Comparison of ENCODE assay signal across 1 cellular context in the genomic region with DNA sequence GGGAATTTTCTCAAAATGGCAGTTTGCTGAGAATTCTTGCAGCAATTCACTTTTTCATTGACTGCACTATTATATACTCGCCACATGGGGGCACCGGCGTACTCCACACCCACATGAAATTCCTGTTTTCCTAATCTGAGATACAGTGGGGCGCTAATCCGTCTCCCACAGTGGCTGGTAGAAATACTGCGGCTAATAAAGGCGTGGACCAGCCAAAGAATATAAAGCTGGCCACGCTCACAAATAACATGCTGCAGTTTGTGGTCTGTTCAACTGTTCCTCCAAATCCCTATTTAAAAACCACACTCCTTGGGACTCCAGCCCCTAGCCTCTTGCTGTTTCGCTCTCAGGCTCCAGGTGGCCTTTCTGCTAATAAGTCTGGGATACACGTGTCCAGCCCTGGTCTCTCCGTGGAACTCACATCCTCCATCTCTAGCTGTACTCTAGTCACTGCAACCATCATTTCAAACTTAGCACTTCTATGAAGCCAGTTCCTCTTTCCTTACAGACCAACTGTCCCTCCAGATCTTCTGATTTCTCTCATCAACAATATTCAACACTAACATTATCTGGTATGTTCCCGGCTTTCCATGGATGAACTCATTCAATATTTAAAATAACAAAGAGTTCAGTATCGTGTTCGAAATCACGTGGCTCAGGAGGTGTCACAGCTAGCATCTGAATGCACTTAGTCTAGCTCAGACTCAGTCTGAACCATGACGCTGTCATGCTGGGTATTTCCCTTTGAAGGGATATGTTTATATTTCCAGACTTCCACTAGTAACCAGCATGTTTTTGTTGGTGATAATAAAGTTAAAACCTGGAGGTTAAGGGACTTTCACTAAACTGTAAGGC.
TF ChIP-seq lines count a peak whose summit lies in the region.

No MANE protein-coding gene starts in this region.

TF ChIP-seq in K562, 482 proteins besides CTCF, POLR2A, EP300 and RAD21 (continued from another document and continues in another):
- TF ChIP-seq MECOM (CRISPR knock-in tag; IDR thresholded peaks at IDR 0.05), result no peak
- TF ChIP-seq HDAC2 (IDR thresholded peaks at IDR 0.05), result peak; percentile 64
- TF ChIP-seq YBX1 (IDR thresholded peaks at IDR 0.05), result no peak
- TF ChIP-seq POLR3A (IDR thresholded peaks at IDR 0.05; ENCODE audit: borderline replicate concordance, extremely low read depth, insufficient read depth, insufficient read length), result no peak
- TF ChIP-seq HOXB6 (CRISPR knock-in tag; IDR thresholded peaks at IDR 0.05; ENCODE audit: borderline replicate concordance), result no peak
- TF ChIP-seq, protein P1, sequence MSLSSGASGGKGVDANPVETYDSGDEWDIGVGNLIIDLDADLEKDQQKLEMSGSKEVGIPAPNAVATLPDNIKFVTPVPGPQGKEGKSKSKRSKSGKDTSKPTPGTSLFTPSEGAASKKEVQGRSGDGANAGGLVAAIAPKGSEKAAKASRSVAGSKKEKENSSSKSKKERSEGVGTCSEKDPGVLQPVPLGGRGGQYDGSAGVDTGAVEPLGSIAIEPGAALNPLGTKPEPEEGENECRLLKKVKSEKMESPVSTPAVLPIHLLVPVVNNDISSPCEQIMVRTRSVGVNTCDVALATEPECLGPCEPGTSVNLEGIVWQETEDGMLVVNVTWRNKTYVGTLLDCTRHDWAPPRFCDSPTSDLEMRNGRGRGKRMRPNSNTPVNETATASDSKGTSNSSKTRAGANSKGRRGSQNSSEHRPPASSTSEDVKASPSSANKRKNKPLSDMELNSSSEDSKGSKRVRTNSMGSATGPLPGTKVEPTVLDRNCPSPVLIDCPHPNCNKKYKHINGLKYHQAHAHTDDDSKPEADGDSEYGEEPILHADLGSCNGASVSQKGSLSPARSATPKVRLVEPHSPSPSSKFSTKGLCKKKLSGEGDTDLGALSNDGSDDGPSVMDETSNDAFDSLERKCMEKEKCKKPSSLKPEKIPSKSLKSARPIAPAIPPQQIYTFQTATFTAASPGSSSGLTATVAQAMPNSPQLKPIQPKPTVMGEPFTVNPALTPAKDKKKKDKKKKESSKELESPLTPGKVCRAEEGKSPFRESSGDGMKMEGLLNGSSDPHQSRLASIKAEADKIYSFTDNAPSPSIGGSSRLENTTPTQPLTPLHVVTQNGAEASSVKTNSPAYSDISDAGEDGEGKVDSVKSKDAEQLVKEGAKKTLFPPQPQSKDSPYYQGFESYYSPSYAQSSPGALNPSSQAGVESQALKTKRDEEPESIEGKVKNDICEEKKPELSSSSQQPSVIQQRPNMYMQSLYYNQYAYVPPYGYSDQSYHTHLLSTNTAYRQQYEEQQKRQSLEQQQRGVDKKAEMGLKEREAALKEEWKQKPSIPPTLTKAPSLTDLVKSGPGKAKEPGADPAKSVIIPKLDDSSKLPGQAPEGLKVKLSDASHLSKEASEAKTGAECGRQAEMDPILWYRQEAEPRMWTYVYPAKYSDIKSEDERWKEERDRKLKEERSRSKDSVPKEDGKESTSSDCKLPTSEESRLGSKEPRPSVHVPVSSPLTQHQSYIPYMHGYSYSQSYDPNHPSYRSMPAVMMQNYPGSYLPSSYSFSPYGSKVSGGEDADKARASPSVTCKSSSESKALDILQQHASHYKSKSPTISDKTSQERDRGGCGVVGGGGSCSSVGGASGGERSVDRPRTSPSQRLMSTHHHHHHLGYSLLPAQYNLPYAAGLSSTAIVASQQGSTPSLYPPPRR (CRISPR knock-in tag; IDR thresholded peaks at IDR 0.05; ENCODE audit: borderline replicate concordance), result no peak
- peak in 1 of 3 experiments; percentile 78 for TF ChIP-seq YY1 (IDR thresholded peaks at IDR 0.05; ENCODE audit: borderline replicate concordance in 1 of 3, control insufficient read depth in 1 of 3, extremely low read depth in 1 of 3, insufficient read depth in 3 of 3, insufficient read length in 1 of 3, insufficient replicate concordance in 2 of 3, low read depth in 1 of 3, low read length in 2 of 3)
- no peak for TF ChIP-seq SRSF9 (IDR thresholded peaks at IDR 0.05; ENCODE audit: borderline replicate concordance, low read depth, low read length)
- TF ChIP-seq NONO (IDR thresholded peaks at IDR 0.05; ENCODE audit: low read depth in 2 of 2, low read length in 1 of 2), result no peak
- no peak for TF ChIP-seq ZNF830 (CRISPR knock-in tag; IDR thresholded peaks at IDR 0.05)
- peak; percentile 77 for TF ChIP-seq MTA3 (IDR thresholded peaks at IDR 0.05; ENCODE audit: borderline replicate concordance)
- no peak; a peak in 1 of 4 replicates for TF ChIP-seq TBL1XR1 (IDR thresholded peaks at IDR 0.05; ENCODE audit: low read length in 2 of 2)
- TF ChIP-seq TSC22D4 (tag; IDR thresholded peaks at IDR 0.05), result no peak
- TF ChIP-seq MBD2 (IDR thresholded peaks at IDR 0.05; ENCODE audit: borderline replicate concordance, low read depth), result no peak
- TF ChIP-seq POLR3G (IDR thresholded peaks at IDR 0.05; ENCODE audit: extremely low read depth, insufficient read length, insufficient replicate concordance), result no peak
- TF ChIP-seq, protein P2, sequence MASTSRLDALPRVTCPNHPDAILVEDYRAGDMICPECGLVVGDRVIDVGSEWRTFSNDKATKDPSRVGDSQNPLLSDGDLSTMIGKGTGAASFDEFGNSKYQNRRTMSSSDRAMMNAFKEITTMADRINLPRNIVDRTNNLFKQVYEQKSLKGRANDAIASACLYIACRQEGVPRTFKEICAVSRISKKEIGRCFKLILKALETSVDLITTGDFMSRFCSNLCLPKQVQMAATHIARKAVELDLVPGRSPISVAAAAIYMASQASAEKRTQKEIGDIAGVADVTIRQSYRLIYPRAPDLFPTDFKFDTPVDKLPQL (IDR thresholded peaks at IDR 0.05; ENCODE audit: extremely low read depth, insufficient read length), result no peak
- TF ChIP-seq HDAC3 (IDR thresholded peaks at IDR 0.05; ENCODE audit: borderline replicate concordance, partially characterized antibody), result no peak
- TF ChIP-seq PHB2 (IDR thresholded peaks at IDR 0.05; ENCODE audit: low read depth), result no peak
- TF ChIP-seq JUNB (CRISPR knock-in tag; conservative IDR thresholded peaks at IDR 0.05), result no peak
- TF ChIP-seq SNIP1 (IDR thresholded peaks at IDR 0.05; ENCODE audit: low read depth), result no peak
- TF ChIP-seq, protein P3, sequence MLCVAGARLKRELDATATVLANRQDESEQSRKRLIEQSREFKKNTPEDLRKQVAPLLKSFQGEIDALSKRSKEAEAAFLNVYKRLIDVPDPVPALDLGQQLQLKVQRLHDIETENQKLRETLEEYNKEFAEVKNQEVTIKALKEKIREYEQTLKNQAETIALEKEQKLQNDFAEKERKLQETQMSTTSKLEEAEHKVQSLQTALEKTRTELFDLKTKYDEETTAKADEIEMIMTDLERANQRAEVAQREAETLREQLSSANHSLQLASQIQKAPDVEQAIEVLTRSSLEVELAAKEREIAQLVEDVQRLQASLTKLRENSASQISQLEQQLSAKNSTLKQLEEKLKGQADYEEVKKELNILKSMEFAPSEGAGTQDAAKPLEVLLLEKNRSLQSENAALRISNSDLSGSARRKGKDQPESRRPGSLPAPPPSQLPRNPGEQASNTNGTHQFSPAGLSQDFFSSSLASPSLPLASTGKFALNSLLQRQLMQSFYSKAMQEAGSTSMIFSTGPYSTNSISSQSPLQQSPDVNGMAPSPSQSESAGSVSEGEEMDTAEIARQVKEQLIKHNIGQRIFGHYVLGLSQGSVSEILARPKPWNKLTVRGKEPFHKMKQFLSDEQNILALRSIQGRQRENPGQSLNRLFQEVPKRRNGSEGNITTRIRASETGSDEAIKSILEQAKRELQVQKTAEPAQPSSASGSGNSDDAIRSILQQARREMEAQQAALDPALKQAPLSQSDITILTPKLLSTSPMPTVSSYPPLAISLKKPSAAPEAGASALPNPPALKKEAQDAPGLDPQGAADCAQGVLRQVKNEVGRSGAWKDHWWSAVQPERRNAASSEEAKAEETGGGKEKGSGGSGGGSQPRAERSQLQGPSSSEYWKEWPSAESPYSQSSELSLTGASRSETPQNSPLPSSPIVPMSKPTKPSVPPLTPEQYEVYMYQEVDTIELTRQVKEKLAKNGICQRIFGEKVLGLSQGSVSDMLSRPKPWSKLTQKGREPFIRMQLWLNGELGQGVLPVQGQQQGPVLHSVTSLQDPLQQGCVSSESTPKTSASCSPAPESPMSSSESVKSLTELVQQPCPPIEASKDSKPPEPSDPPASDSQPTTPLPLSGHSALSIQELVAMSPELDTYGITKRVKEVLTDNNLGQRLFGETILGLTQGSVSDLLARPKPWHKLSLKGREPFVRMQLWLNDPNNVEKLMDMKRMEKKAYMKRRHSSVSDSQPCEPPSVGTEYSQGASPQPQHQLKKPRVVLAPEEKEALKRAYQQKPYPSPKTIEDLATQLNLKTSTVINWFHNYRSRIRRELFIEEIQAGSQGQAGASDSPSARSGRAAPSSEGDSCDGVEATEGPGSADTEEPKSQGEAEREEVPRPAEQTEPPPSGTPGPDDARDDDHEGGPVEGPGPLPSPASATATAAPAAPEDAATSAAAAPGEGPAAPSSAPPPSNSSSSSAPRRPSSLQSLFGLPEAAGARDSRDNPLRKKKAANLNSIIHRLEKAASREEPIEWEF (CRISPR knock-in tag; IDR thresholded peaks at IDR 0.05), result no peak
- TF ChIP-seq, protein P4, sequence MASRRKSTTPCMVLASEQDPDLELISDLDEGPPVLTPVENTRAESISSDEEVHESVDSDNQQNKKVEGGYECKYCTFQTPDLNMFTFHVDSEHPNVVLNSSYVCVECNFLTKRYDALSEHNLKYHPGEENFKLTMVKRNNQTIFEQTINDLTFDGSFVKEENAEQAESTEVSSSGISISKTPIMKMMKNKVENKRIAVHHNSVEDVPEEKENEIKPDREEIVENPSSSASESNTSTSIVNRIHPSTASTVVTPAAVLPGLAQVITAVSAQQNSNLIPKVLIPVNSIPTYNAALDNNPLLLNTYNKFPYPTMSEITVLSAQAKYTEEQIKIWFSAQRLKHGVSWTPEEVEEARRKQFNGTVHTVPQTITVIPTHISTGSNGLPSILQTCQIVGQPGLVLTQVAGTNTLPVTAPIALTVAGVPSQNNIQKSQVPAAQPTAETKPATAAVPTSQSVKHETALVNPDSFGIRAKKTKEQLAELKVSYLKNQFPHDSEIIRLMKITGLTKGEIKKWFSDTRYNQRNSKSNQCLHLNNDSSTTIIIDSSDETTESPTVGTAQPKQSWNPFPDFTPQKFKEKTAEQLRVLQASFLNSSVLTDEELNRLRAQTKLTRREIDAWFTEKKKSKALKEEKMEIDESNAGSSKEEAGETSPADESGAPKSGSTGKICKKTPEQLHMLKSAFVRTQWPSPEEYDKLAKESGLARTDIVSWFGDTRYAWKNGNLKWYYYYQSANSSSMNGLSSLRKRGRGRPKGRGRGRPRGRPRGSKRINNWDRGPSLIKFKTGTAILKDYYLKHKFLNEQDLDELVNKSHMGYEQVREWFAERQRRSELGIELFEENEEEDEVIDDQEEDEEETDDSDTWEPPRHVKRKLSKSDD (conservative IDR thresholded peaks at IDR 0.05; ENCODE audit: low read length), result no peak
- TF ChIP-seq ZNF212 (CRISPR knock-in tag; IDR thresholded peaks at IDR 0.05), result no peak
- TF ChIP-seq, protein P5, sequence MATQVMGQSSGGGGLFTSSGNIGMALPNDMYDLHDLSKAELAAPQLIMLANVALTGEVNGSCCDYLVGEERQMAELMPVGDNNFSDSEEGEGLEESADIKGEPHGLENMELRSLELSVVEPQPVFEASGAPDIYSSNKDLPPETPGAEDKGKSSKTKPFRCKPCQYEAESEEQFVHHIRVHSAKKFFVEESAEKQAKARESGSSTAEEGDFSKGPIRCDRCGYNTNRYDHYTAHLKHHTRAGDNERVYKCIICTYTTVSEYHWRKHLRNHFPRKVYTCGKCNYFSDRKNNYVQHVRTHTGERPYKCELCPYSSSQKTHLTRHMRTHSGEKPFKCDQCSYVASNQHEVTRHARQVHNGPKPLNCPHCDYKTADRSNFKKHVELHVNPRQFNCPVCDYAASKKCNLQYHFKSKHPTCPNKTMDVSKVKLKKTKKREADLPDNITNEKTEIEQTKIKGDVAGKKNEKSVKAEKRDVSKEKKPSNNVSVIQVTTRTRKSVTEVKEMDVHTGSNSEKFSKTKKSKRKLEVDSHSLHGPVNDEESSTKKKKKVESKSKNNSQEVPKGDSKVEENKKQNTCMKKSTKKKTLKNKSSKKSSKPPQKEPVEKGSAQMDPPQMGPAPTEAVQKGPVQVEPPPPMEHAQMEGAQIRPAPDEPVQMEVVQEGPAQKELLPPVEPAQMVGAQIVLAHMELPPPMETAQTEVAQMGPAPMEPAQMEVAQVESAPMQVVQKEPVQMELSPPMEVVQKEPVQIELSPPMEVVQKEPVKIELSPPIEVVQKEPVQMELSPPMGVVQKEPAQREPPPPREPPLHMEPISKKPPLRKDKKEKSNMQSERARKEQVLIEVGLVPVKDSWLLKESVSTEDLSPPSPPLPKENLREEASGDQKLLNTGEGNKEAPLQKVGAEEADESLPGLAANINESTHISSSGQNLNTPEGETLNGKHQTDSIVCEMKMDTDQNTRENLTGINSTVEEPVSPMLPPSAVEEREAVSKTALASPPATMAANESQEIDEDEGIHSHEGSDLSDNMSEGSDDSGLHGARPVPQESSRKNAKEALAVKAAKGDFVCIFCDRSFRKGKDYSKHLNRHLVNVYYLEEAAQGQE (CRISPR knock-in tag; IDR thresholded peaks at IDR 0.05; ENCODE audit: low read depth), result no peak
- no peak for TF ChIP-seq KLF16 (IDR thresholded peaks at IDR 0.05)
- TF ChIP-seq DACH1 (IDR thresholded peaks at IDR 0.05; ENCODE audit: partially characterized antibody), result peak; percentile 36
- TF ChIP-seq SMAD2 (IDR thresholded peaks at IDR 0.05; ENCODE audit: low read depth, low read length), result no peak
- TF ChIP-seq, protein P6, sequence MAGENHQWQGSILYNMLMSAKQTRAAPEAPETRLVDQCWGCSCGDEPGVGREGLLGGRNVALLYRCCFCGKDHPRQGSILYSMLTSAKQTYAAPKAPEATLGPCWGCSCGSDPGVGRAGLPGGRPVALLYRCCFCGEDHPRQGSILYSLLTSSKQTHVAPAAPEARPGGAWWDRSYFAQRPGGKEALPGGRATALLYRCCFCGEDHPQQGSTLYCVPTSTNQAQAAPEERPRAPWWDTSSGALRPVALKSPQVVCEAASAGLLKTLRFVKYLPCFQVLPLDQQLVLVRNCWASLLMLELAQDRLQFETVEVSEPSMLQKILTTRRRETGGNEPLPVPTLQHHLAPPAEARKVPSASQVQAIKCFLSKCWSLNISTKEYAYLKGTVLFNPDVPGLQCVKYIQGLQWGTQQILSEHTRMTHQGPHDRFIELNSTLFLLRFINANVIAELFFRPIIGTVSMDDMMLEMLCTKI (IDR thresholded peaks at IDR 0.05; ENCODE audit: partially characterized antibody), result no peak
- no peak for TF ChIP-seq ZNF121 (CRISPR knock-in tag; conservative IDR thresholded peaks at IDR 0.05)
- TF ChIP-seq, protein P7, sequence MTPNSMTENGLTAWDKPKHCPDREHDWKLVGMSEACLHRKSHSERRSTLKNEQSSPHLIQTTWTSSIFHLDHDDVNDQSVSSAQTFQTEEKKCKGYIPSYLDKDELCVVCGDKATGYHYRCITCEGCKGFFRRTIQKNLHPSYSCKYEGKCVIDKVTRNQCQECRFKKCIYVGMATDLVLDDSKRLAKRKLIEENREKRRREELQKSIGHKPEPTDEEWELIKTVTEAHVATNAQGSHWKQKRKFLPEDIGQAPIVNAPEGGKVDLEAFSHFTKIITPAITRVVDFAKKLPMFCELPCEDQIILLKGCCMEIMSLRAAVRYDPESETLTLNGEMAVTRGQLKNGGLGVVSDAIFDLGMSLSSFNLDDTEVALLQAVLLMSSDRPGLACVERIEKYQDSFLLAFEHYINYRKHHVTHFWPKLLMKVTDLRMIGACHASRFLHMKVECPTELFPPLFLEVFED (CRISPR knock-in tag; conservative IDR thresholded peaks at IDR 0.05), result no peak
- TF ChIP-seq, protein P8, sequence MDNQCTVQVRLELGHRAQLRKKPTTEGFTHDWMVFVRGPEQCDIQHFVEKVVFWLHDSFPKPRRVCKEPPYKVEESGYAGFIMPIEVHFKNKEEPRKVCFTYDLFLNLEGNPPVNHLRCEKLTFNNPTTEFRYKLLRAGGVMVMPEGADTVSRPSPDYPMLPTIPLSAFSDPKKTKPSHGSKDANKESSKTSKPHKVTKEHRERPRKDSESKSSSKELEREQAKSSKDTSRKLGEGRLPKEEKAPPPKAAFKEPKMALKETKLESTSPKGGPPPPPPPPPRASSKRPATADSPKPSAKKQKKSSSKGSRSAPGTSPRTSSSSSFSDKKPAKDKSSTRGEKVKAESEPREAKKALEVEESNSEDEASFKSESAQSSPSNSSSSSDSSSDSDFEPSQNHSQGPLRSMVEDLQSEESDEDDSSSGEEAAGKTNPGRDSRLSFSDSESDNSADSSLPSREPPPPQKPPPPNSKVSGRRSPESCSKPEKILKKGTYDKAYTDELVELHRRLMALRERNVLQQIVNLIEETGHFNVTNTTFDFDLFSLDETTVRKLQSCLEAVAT (IDR thresholded peaks at IDR 0.05), result no peak
